In genomic region chr6:37791156-37791919, GRCh38 we compare ENCODE assay signal across 8 cellular contexts. TPM values are rescaled to one million over a fixed set of nuclear protein-coding genes. Genes with fewer than 3 reads are reported as not detected.
DNase-seq lines count a peak whose midpoint lies in the region; ATAC-seq, FAIRE-seq and TF ChIP-seq lines count a peak whose summit lies in the region.

No MANE protein-coding gene starts in this region.

- H2BK120ac ChIP-seq in H1 (replicated peaks; ENCODE audit: low read depth, low read length): no peak overlapping the region

- no peak overlapping the region for H3K56ac ChIP-seq in H1 (replicated peaks; ENCODE audit: insufficient read length, low read depth, low read length)

- H3K4ac ChIP-seq in H1 (replicated peaks; ENCODE audit: insufficient read length, low read depth, low read length): no peak overlapping the region

- peak overlapping the region; percentile 17; the same call in 1 of the 2 replicates for H3K27ac ChIP-seq in HUES64 (ENCODE audit: low read depth, low read length)
- H3K27ac ChIP-seq in H1 (ENCODE audit: low read depth, low read length): no peak overlapping the region

- no peak overlapping the region for H4K5ac ChIP-seq in H1 (ENCODE audit: insufficient read length, low read depth, low read length)

- no peak overlapping the region for H3K9ac ChIP-seq in HUES64 (ENCODE audit: low read depth, low read length)
- H3K9ac ChIP-seq in NT2/D1 (ENCODE audit: insufficient read length, low read depth): no peak overlapping the region
- H3K9ac ChIP-seq in H1 (replicated peaks in 1 of 4; ENCODE audit: extremely low read depth in 1 of 4, low read depth in 3 of 4, low read length in 3 of 4): no peak overlapping the region

- TF ChIP-seq RAD21 in H1 (IDR thresholded peaks at IDR 0.05 in 1 of 2, conservative IDR thresholded peaks at IDR 0.05 in 1 of 2; ENCODE audit: low read depth in 2 of 2, low read length in 2 of 2): peak; percentile 85

- no peak overlapping the region for H2BK15ac ChIP-seq in H1 (ENCODE audit: low read length)

- 0 out of 2 replicates have a peak overlapping the region, but pooled peaks have one; percentile 39 for H2BK12ac ChIP-seq in H1 (ENCODE audit: low read depth, low read length)

- DNase-seq in D341Med (ENCODE audit: low spot score) (peak; percentile 93), NT2/D1 (ENCODE audit: low read depth, low spot score) (peak; percentile 79), H1 (ENCODE audit: low read depth in 1 of 2, low spot score in 2 of 2) (peak; percentile 87 to 88), mesenteric fat pad (ENCODE audit: low spot score) (peak; percentile 95)
- peak; percentile 56 to 70 (median 58) for DNase-seq in activated CD8-positive, alpha-beta memory T cell treated with anti-CD3 and anti-CD28 coated beads for 48 hours (ENCODE audit: low read depth in 2 of 3, low spot score in 2 of 3)
- DNase-seq in stimulated activated CD8-positive, alpha-beta memory T cell treated with anti-CD3 and anti-CD28 coated beads, Interleukin-2, amount 100 ng/mL, for 48 hours (ENCODE audit: low read depth in 2 of 2): peak; percentile 77 to 82

- CTCF ChIA-PET in H1 (lab: Charles Lee; ENCODE audit: partially characterized antibody): interaction anchor here (0.6 to 2.4 kb wide), 29 partner anchors 8 to 664 kb away, joined by 3 to 15 read pairs (median 4); no protein-coding TSS in a partner anchor

- H3K79me2 ChIP-seq in H1 (ENCODE audit: control insufficient read depth in 1 of 2, insufficient read depth in 2 of 2, low read length in 2 of 2): no peaks in the 10 kb centered on the region

- POLR2A ChIA-PET in H1 (lab: Charles Lee; ENCODE audit: partially characterized antibody): interaction anchor here (0.6 to 1.0 kb wide), 2 partner anchors 29 to 52 kb away, joined by 4 to 8 read pairs; no protein-coding TSS in a partner anchor

- H3K4me3 ChIP-seq in HUES64 (ENCODE audit: low read length): peak overlapping the region; percentile 22
- H3K4me3 ChIP-seq in NT2/D1 (ENCODE audit: insufficient read length, low read depth): no peak overlapping the region
- peak overlapping the region in 1 of 4 experiments; percentile 11; a peak in 2 of 8 replicates for H3K4me3 ChIP-seq in H1 (ENCODE audit: extremely low read depth in 1 of 4, insufficient read depth in 2 of 4, low read depth in 3 of 4, low read length in 4 of 4)

- no peak overlapping the region for H4K91ac ChIP-seq in H1 (replicated peaks; ENCODE audit: insufficient read length, low read length)

- H3K36me3 ChIP-seq in HUES64 (ENCODE audit: insufficient read depth, low read length) (no peaks in the 10 kb centered on the region), NT2/D1 (ENCODE audit: insufficient read depth, insufficient read length, low read length) (no peaks in the 10 kb centered on the region), H1 (ENCODE audit: control insufficient read depth in 2 of 4, insufficient read depth in 4 of 4, low read length in 3 of 4) (no peaks in the 10 kb centered on the region)

- H3K4me2 ChIP-seq in H1 (ENCODE audit: insufficient read depth in 1 of 2, low read depth in 2 of 2, low read length in 2 of 2): peak overlapping the region; percentile 1 to 43; a peak in 3 of 4 replicates

- H3K9me3 ChIP-seq in HUES64 (ENCODE audit: insufficient read depth, low read depth, low read length): no peaks in the 10 kb centered on the region
- H3K9me3 ChIP-seq in NT2/D1 (ENCODE audit: insufficient read depth, low read length): no peaks in the 10 kb centered on the region
- H3K9me3 ChIP-seq in H1 (ENCODE audit: insufficient read depth in 2 of 2, low read depth in 1 of 2, low read length in 1 of 2): no peaks in the 10 kb centered on the region

- no peaks in the 10 kb centered on the region for H3K79me1 ChIP-seq in H1 (ENCODE audit: low read depth, low read length)

- H3K27me3 ChIP-seq in HUES64 (ENCODE audit: insufficient read depth, low read length): no peaks in the 10 kb centered on the region; the same call in 1 of the 2 replicates
- no peaks in the 10 kb centered on the region for H3K27me3 ChIP-seq in NT2/D1 (ENCODE audit: insufficient read depth, insufficient read length)
- no peaks in the 10 kb centered on the region for H3K27me3 ChIP-seq in H1 (replicated peaks in 1 of 4; ENCODE audit: control insufficient read depth in 3 of 4, extremely low read depth in 1 of 4, insufficient read depth in 3 of 4, low read length in 3 of 4)

- TF ChIP-seq CTCF in H1 (IDR thresholded peaks at IDR 0.05; ENCODE audit: control extremely low read depth in 1 of 3, insufficient read depth in 1 of 3, low read depth in 1 of 3, low read length in 3 of 3): peak; percentile 81 to 91 (median 89)

- TF ChIP-seq POLR2A in H1 (IDR thresholded peaks at IDR 0.05; ENCODE audit: control extremely low read depth in 1 of 2, low read depth in 2 of 2, low read length in 2 of 2): no peak

- peak overlapping the region; percentile 37; the same call in 1 of the 2 replicates for H2BK5ac ChIP-seq in H1 (ENCODE audit: low read depth, low read length)

- no peak overlapping the region for H3K23ac ChIP-seq in H1 (ENCODE audit: insufficient read length)

- TF ChIP-seq EP300 in H1 (IDR thresholded peaks at IDR 0.05; ENCODE audit: borderline replicate concordance in 1 of 2, low read depth in 2 of 2, low read length in 2 of 2): peak in 1 of 2 experiments; percentile 55; a peak in 1 of 3 replicates

- no peak overlapping the region for H2AFZ ChIP-seq in H1 (ENCODE audit: low read length)

- WGBS in HUES64: 28% methylated on average over 10 of the region's 10 CpGs
- 33% methylated on average over 10 of the region's 10 CpGs; no CpG with 5 or more reads in 1 of the 2 experiments for WGBS in H1 (ENCODE audit: extremely low coverage in 1 of 2, insufficient coverage in 1 of 2, insufficient read length in 1 of 2, insufficient replicate concordance in 2 of 2, low coverage in 1 of 2, low lambda C conversion rate in 2 of 2, missing lambda C conversion rate in 1 of 2), 2 experiments

- 0 out of 2 replicates have a peak overlapping the region, but pooled peaks have one; percentile 24 for H2BK20ac ChIP-seq in H1 (ENCODE audit: low read length)

- H3K14ac ChIP-seq in H1 (ENCODE audit: insufficient read length): no peak overlapping the region

- peak; percentile 82 for FAIRE-seq in H1 (lab: Jason Lieb, UNC)

- ATAC-seq in GM21528 (IDR thresholded peaks at IDR 0.05; ENCODE audit: low FRiP score, unreplicated experiment): peak; percentile 81

- H4K20me1 ChIP-seq in H1 (replicated peaks in 1 of 2; ENCODE audit: control insufficient read depth in 1 of 2, insufficient read depth in 2 of 2, low read length in 2 of 2): no peaks in the 10 kb centered on the region

- H3K23me2 ChIP-seq in H1 (ENCODE audit: low read depth, low read length): no peaks in the 10 kb centered on the region

- no peak overlapping the region for H4K8ac ChIP-seq in H1 (ENCODE audit: extremely low read depth, insufficient read depth, low read length)

- no peak overlapping the region for H3K18ac ChIP-seq in H1 (ENCODE audit: extremely low read depth, low read length)

- H2AK5ac ChIP-seq in H1 (ENCODE audit: low read depth, low read length): no peak overlapping the region

- H3K4me1 ChIP-seq in HUES64 (ENCODE audit: insufficient read depth, low read length) (peaks cover 9% of the 10 kb centered on the region), NT2/D1 (ENCODE audit: insufficient read depth, insufficient read length) (peaks cover 9% of the 10 kb centered on the region), H1 (replicated peaks in 1 of 4; ENCODE audit: control insufficient read depth in 3 of 4, insufficient read depth in 4 of 4, low read length in 3 of 4) (peaks cover 0 to 6% (median 4%) of the 10 kb centered on the region in 4 experiments; a peak in 5 of 7 replicates)

TF ChIP-seq in H1, 55 proteins besides CTCF, POLR2A, EP300 and RAD21 (continues in another document):
- TF ChIP-seq CREB1 (IDR thresholded peaks at IDR 0.05) (peak; percentile 88), HDAC2 (IDR thresholded peaks at IDR 0.05; ENCODE audit: borderline replicate concordance in 1 of 2, low read depth in 2 of 2, low read length in 2 of 2) (0 out of 4 replicates have a peak, but pooled peaks of 1 of the 2 experiments have one; percentile 43), ATF2 (IDR thresholded peaks at IDR 0.05; ENCODE audit: low read length) (peak; percentile 95), KDM1A (IDR thresholded peaks at IDR 0.05; ENCODE audit: borderline replicate concordance, low read length) (peak; percentile 85; the same call in 1 of the 2 replicates), SRF (IDR thresholded peaks at IDR 0.05; ENCODE audit: low read depth, low read length) (0 out of 2 replicates have a peak, but pooled peaks have one; percentile 6), CHD1 (IDR thresholded peaks at IDR 0.05; ENCODE audit: low read depth, low read length) (no peak), SP1 (IDR thresholded peaks at IDR 0.05; ENCODE audit: low read depth, low read length) (0 out of 2 replicates have a peak, but pooled peaks have one; percentile 69), TCF12 (IDR thresholded peaks at IDR 0.05; ENCODE audit: low read depth, low read length) (peak; percentile 78; the same call in 1 of the 2 replicates), RNF2 (IDR thresholded peaks at IDR 0.05; ENCODE audit: borderline replicate concordance, low read depth, low read length, missing control alignments, poor library complexity, severe bottlenecking) (no peak), HDAC6 (IDR thresholded peaks at IDR 0.05; ENCODE audit: low read depth, low read length) (no peak)

RNA-seq across cellular contexts. Expression of gene ZFAND3, which starts 28.2 kb away (rescaled TPM):
- 56.6 TPM for polyA plus RNA-seq in HUES64 (2013, experiment 1 of 2)
- polyA plus RNA-seq in HUES64 (2013, experiment 2 of 2): 63.7 TPM
- total RNA-seq in H1 (2021; fragmentation: NEBNext Ultra II Directional; extraction: Animal tissue kit (Norgen Biotek cat#: 25700)): 44.8 and 51.3 TPM in 2 replicates
- polyA plus RNA-seq in H1 (2011; rRNA removed): 13.0 and 19.6 TPM in 2 replicates
- 14.5 TPM for polyA plus RNA-seq in H1 (2011; cell fraction: cytosol; rRNA removed)
- polyA plus RNA-seq in H1 (2011; cell fraction: nucleus; rRNA removed): 13.8 TPM
- polyA plus RNA-seq in H1 (2012, experiment 1 of 2): 54.3 to 80.1 TPM (median 64.9 TPM) in 4 replicates
- 31.0 TPM for polyA plus RNA-seq in H1 (2012, experiment 2 of 2)
- polyA plus RNA-seq in H1 (2013, experiment 1 of 2): 27.0 TPM
- polyA plus RNA-seq in H1 (2013, experiment 2 of 2): 25.8 TPM
- polyA minus RNA-seq in H1 (2011; rRNA and poly(A)+ RNA removed): 9.4 and 14.3 TPM in 2 replicates
- 15.6 TPM for polyA minus RNA-seq in H1 (2011; cell fraction: cytosol; rRNA and poly(A)+ RNA removed)
- polyA minus RNA-seq in H1 (2011; cell fraction: nucleus; rRNA and poly(A)+ RNA removed): 22.2 TPM
- 89.6 TPM for total RNA-seq in mesenteric fat pad
